Comparison of ENCODE assay signal across 12 cellular contexts in the genomic region with DNA sequence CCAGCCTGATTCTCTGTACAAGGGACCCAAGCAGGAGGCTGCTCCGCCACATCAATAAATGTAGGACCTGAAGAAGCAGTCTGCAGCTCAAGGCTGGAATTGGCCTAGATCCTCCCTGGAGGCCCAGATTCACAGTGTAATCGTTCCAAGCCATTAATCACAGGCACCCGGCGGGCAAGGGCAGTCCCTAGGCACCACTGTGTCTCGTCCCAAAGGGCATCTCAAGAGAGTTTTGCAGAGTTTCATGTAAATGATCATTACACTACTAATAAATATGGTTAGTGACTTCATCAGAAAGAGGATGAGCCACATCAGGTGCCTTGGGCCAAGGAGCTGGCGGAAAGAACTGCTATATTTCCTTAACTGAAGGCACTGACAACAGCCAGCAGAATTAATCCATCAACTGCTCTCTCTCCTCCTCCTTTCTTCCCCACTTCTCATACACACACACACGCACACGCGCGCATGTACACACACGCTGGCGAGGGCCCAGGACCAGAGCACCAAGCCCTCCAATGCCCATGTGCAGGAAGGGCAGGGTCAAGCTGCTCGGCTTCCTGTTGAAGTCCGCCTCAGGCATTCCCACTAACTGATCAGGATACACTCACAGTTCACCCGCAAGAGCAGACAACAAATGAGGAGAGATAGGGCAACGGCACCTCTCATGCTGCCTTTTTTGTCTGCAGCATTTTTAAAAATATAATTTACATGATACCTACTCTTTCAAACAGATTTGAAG. TPM values are rescaled to one million over a fixed set of nuclear protein-coding genes. Genes with fewer than 3 reads are reported as not detected.
DNase-seq lines count a peak whose midpoint lies in the region; ATAC-seq and TF ChIP-seq lines count a peak whose summit lies in the region.
"Had no signal": no experiment of that assay in that cellular context is flagged by ENCODE, and none has a peak within 500 bp of the region (broad histone marks: within the 10 kb centered on the region; RNA-seq: fewer than 3 reads in every experiment).

No MANE protein-coding gene starts in this region.

- H3K27me3 ChIP-seq in right lobe of liver: no peaks in the 10 kb centered on the region
- H3K27me3 ChIP-seq in upper lobe of right lung: no peaks in the 10 kb centered on the region
- no peaks in the 10 kb centered on the region for H3K27me3 ChIP-seq in trophoblast cell (ENCODE audit: insufficient read depth, low read length)
- H3K27me3 ChIP-seq: tibial nerve had no signal

- H3K18ac ChIP-seq in trophoblast cell (ENCODE audit: low read length): no peak overlapping the region

- no peaks in the 10 kb centered on the region for H3K36me3 ChIP-seq in right lobe of liver
- no peaks in the 10 kb centered on the region for H3K36me3 ChIP-seq in upper lobe of right lung
- no peaks in the 10 kb centered on the region for H3K36me3 ChIP-seq in trophoblast cell (ENCODE audit: control insufficient read depth in 1 of 2, insufficient read depth in 2 of 2, low read length in 2 of 2)
- H3K36me3 ChIP-seq: tibial nerve had no signal

- H3K9ac ChIP-seq in trophoblast cell (ENCODE audit: low read length): no peak overlapping the region

- peak; percentile 64 for ATAC-seq in Right ventricle myocardium inferior
- ATAC-seq in right lobe of liver: peak; percentile 56 to 79 (median 70)
- ATAC-seq in upper lobe of right lung: peak; percentile 72
- no peak for ATAC-seq in GM19351 (IDR thresholded peaks at IDR 0.05; ENCODE audit: unreplicated experiment)
- ATAC-seq: T-cell had no signal

- no peak overlapping the region for H2BK12ac ChIP-seq in trophoblast cell (ENCODE audit: low read length)

- no peak overlapping the region for H2AK5ac ChIP-seq in trophoblast cell (ENCODE audit: low read length)

- H3K27ac ChIP-seq in right lobe of liver (no peak overlapping the region), upper lobe of right lung (peak overlapping the region; percentile 39), trophoblast cell (ENCODE audit: low read depth, low read length) (no peak overlapping the region)

- no peak overlapping the region for H3K14ac ChIP-seq in trophoblast cell (ENCODE audit: low read length)

- H2BK120ac ChIP-seq in trophoblast cell (ENCODE audit: insufficient read depth, low read length, poor library complexity): no peak overlapping the region

- H3K9me3 ChIP-seq in right lobe of liver (no peaks in the 10 kb centered on the region), upper lobe of right lung (no peaks in the 10 kb centered on the region), trophoblast cell (ENCODE audit: insufficient read depth, low read depth, low read length) (no peaks in the 10 kb centered on the region)
- H3K9me3 ChIP-seq: tibial nerve had no signal

- no peak overlapping the region for H3K4ac ChIP-seq in trophoblast cell (ENCODE audit: low read depth, low read length)

- WGBS in right lobe of liver (ENCODE audit: insufficient coverage, low coverage, low lambda C conversion rate, missing lambda C conversion rate): 42% methylated on average over 12 of the region's 16 CpGs
- WGBS in trophoblast cell (ENCODE audit: extremely low coverage, insufficient coverage, insufficient read length): 100% methylated on average over 4 of the region's 16 CpGs

- TF ChIP-seq CTCF in brain (conservative IDR thresholded peaks at IDR 0.05) (no peak), right lobe of liver (IDR thresholded peaks at IDR 0.05) (no peak), upper lobe of right lung (IDR thresholded peaks at IDR 0.05) (no peak)

- H3K4me3 ChIP-seq in right lobe of liver (no peak overlapping the region), upper lobe of right lung (no peak overlapping the region), trophoblast cell (ENCODE audit: low read depth, low read length) (no peak overlapping the region)
- H3K4me3 ChIP-seq: tibial nerve had no signal

- H3K27me3 Mint-ChIP-seq in brain: no peaks in the 10 kb centered on the region
- H3K27me3 Mint-ChIP-seq: T-cell had no signal

- peaks cover 46% of the 10 kb centered on the region for H3K4me1 Mint-ChIP-seq in brain

- no peaks in the 10 kb centered on the region for H3K9me3 Mint-ChIP-seq in brain
- H3K9me3 Mint-ChIP-seq: T-cell had no signal

- intact Hi-C loops in Right ventricle myocardium inferior (cut with DNase I) (no loop called here), cardiac septum (cut with DNase I) (no loop called here), right lobe of liver (cut with DNase I) (no loop called here), upper lobe of right lung (cut with DNase I) (no loop called here)

- no peak overlapping the region for H4K12ac ChIP-seq in trophoblast cell (ENCODE audit: low read depth, low read length)

- peaks cover 0 to 10% (median 0%) of the 10 kb centered on the region in 4 donors for H3K4me1 ChIP-seq in right lobe of liver
- peaks cover 41% of the 10 kb centered on the region for H3K4me1 ChIP-seq in upper lobe of right lung
- no peaks in the 10 kb centered on the region for H3K4me1 ChIP-seq in trophoblast cell (ENCODE audit: control insufficient read depth in 1 of 2, insufficient read depth in 2 of 2, low read length in 2 of 2)

- no peak overlapping the region for H3K4me3 Mint-ChIP-seq in brain
- H3K4me3 Mint-ChIP-seq: T-cell had no signal

- no peak overlapping the region for H4K91ac ChIP-seq in trophoblast cell (ENCODE audit: low read depth, low read length)

- DNase-seq in Right ventricle myocardium inferior (ENCODE audit: missing footprints): peak; percentile 70
- no peak for DNase-seq in cardiac septum (ENCODE audit: low spot score)
- DNase-seq in right lobe of liver: peak in 1 of 3 donors; percentile 28
- DNase-seq in upper lobe of right lung: peak; percentile 64
- DNase-seq in trophoblast cell: no peak
- DNase-seq in OCI-M2 (lab: John Stamatoyannopoulos, UW; ENCODE audit: unreplicated experiment): no peak
- DNase-seq: MV-4-11, NCI-H524 treated with DMSO at 0.1 percent for 48 hours, T-cell had no signal

- H3K36me3 Mint-ChIP-seq in brain: peaks cover 59% of the 10 kb centered on the region

- no peak overlapping the region for H3K4me2 ChIP-seq in trophoblast cell (ENCODE audit: low read length)

- H2AFZ ChIP-seq in trophoblast cell (ENCODE audit: insufficient read depth, low read length, poor library complexity): no peak overlapping the region

- no peaks in the 10 kb centered on the region for H3K79me1 ChIP-seq in trophoblast cell (ENCODE audit: low read length)

- H4K8ac ChIP-seq in trophoblast cell (ENCODE audit: low read depth, low read length): no peak overlapping the region

- H2BK5ac ChIP-seq in trophoblast cell (ENCODE audit: low read depth, low read length, poor library complexity): no peak overlapping the region

- no peaks in the 10 kb centered on the region for H3K79me2 ChIP-seq in trophoblast cell (ENCODE audit: control insufficient read depth, insufficient read depth, low read length, poor library complexity)

- H3K27ac Mint-ChIP-seq in brain: peak overlapping the region in 4 of 5 experiments; percentile 32 to 79 (median 52)
- H3K27ac Mint-ChIP-seq: T-cell had no signal

- no peak for TF ChIP-seq POLR2A in right lobe of liver (IDR thresholded peaks at IDR 0.05)

- H3K23ac ChIP-seq in trophoblast cell (ENCODE audit: low read length): no peak overlapping the region

RNA-seq across cellular contexts. Expression of gene GNAQ, which starts 33.8 kb away (rescaled TPM):
- total RNA-seq in Right ventricle myocardium inferior: 15.9 TPM
- total RNA-seq in cardiac septum: 14.8 TPM
- 32.0 TPM for polyA plus RNA-seq in brain (ENCODE audit: insufficient read depth, low read depth, low replicate concordance)
- 10 to 100 TPM; 15.8 to 28.7 (median 21.6) TPM for total RNA-seq in right lobe of liver
- 132 TPM for total RNA-seq in upper lobe of right lung
- 39.2 and 40.9 TPM in 2 replicates for polyA plus RNA-seq in trophoblast cell (2013)

Comparison
In these comparisons a context has a peak if more than half of its experiments do, and no peak if none do; other contexts are left out.
1. DNase-seq: peak in Right ventricle myocardium inferior (single experiment) and upper lobe of right lung (single experiment); none in cardiac septum (single experiment), trophoblast cell (0 of 2) and OCI-M2 (single experiment).